ENCODE assay signal across 9 cellular contexts in the genomic region with DNA sequence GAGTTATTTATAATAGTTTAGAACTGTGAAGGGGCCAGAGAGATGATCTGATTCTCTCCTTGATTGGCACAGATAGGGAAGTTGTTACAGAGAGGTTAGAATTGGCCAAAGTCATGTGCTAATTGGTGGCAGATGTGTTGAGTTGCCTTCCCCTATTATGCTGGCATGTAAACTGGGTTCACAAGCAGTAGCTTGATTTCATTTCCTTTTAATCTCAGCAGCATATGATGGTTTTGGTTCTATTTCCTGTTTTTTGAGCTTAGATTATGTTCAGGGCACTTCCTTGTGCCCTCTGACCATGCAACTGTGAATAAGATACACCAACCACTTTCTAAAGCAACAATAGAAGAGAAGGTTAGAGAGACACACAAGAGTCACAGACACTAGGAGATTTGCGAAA. TPM values are rescaled to one million over a fixed set of nuclear protein-coding genes. Genes with fewer than 3 reads are reported as not detected.
A peak's percentile ranks its signal among the peaks of the same experiment; 100 is the strongest.
DNase-seq lines count a peak whose midpoint lies in the region; ATAC-seq and TF ChIP-seq lines count a peak whose summit lies in the region.
"Had no signal": no experiment of that assay in that cellular context is flagged by ENCODE, and none has a peak within 500 bp of the region (broad histone marks: within the 10 kb centered on the region; RNA-seq: fewer than 3 reads in every experiment).

No MANE protein-coding gene starts in this region.

- H3K79me2 ChIP-seq in osteoblast (ENCODE audit: insufficient read depth, low read length), result no peaks in the 10 kb centered on the region

- H3K27me3 ChIP-seq in osteoblast (ENCODE audit: insufficient read depth, low read length) (no peaks in the 10 kb centered on the region), foreskin keratinocyte (no peaks in the 10 kb centered on the region)
- H3K27me3 ChIP-seq: SJSA1 had no signal

- peak; percentile 63 for ATAC-seq in GM19025 (IDR thresholded peaks at IDR 0.05; ENCODE audit: low read depth, unreplicated experiment)
- ATAC-seq in HG02943 (IDR thresholded peaks at IDR 0.05; ENCODE audit: low read depth, unreplicated experiment), result peak; percentile 85
- no peak for ATAC-seq in foreskin keratinocyte

- H2AFZ ChIP-seq in osteoblast (ENCODE audit: low read length), result no peak overlapping the region

- H3K27ac ChIP-seq in osteoblast (ENCODE audit: low read depth, low read length) (no peak overlapping the region), foreskin keratinocyte (no peak overlapping the region)
- H3K27ac ChIP-seq: SJSA1 had no signal

- no peak overlapping the region for H3K4me3 ChIP-seq in osteoblast (ENCODE audit: insufficient read depth, low read length)
- H3K4me3 ChIP-seq: SJSA1 had no signal

- H3K4me2 ChIP-seq in osteoblast (ENCODE audit: insufficient read depth, low read length), result no peak overlapping the region

- peaks cover 43% of the 10 kb centered on the region for H3K36me3 ChIP-seq in osteoblast (ENCODE audit: insufficient read depth, low read length)

- H3K4me1 ChIP-seq in osteoblast (ENCODE audit: insufficient read depth, low read length) (no peaks in the 10 kb centered on the region), foreskin keratinocyte (no peaks in the 10 kb centered on the region)
- H3K4me1 ChIP-seq: SJSA1 had no signal

- TF ChIP-seq CTCF in osteoblast (IDR thresholded peaks at IDR 0.05; ENCODE audit: extremely low read depth, low read depth, low read length) (no peak), foreskin keratinocyte (conservative IDR thresholded peaks at IDR 0.05) (no peak)

- no peaks in the 10 kb centered on the region for H3K9me3 ChIP-seq in osteoblast (ENCODE audit: low read depth, low read length)
- H3K9me3 ChIP-seq: SJSA1 had no signal

- DNase-seq in OCI-M1 (lab: John Stamatoyannopoulos, UW) (peak; percentile 18), osteoblast (ENCODE audit: insufficient read length, low spot score, missing footprints) (peak; percentile 1), HuH-7 (ENCODE audit: low spot score) (no peak), foreskin keratinocyte (no peak), NCI-H345 treated with DMSO at 0.1 percent for 48 hours (lab: John Stamatoyannopoulos, UW; ENCODE audit: unreplicated experiment) (no peak)
- DNase-seq in activated CD4-positive, CD25-positive, alpha-beta regulatory T cell treated with anti-CD3 and anti-CD28 coated beads, Interleukin-2, amount 50 U/mL, for 72 hours, result no peak

- no peaks in the 10 kb centered on the region for H4K20me1 ChIP-seq in osteoblast (ENCODE audit: insufficient read depth, low read length)

RNA-seq across cellular contexts. Expression of a gene that starts 16.5 kb away (rescaled TPM):
- total RNA-seq in osteoblast (38.4 and 49.8 TPM in 2 replicates), foreskin keratinocyte (11.3 and 12.5 TPM in 2 replicates)
- 7.6 and 9.5 TPM in 2 replicates for polyA plus RNA-seq in foreskin keratinocyte

RNA-seq across cellular contexts. Expression of a gene that starts 59.6 kb away (rescaled TPM):
- 40.7 and 42.0 TPM in 2 replicates for total RNA-seq in osteoblast
- 15.4 and 21.4 TPM in 2 replicates for total RNA-seq in foreskin keratinocyte
- 3.4 and 3.5 TPM in 2 replicates for polyA plus RNA-seq in foreskin keratinocyte

Comparison
In these comparisons a context has a peak if more than half of its experiments do, and no peak if none do; other contexts are left out.
1. DNase-seq: peak in OCI-M1 (single experiment) and osteoblast (single experiment); none in activated CD4-positive, CD25-positive, alpha-beta regulatory T cell treated with anti-CD3 and anti-CD28 coated beads, Interleukin-2, amount 50 U/mL, for 72 hours (single experiment), HuH-7 (single experiment), foreskin keratinocyte (0 of 2) and NCI-H345 treated with DMSO at 0.1 percent for 48 hours (single experiment).